1 cellular context compared by ENCODE assay signal in the genomic region with DNA sequence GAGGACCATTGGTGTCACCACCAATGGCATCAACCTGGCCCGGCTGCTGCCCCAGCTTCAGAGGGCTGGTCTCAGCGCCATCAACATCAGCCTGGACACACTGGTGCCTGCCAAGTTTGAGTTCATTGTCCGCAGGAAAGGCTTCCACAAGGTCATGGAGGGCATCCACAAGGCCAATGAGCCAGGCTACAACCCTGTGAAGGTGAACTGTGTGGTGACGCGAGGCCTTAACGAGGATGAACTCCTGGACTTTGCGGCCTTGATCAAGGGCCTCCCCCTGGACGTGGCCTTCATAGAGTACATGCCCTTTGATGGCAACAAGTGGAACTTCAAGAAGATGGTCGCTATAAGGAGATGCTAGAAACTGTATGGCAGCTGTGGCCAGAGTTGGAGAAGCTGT.
TF ChIP-seq lines count a peak whose summit lies in the region.

No MANE protein-coding gene starts in this region.

TF ChIP-seq in HepG2, 621 proteins besides CTCF, POLR2A, EP300 and RAD21 (continued from another document and continues in another):
- TF ChIP-seq SRSF9 (IDR thresholded peaks at IDR 0.05; ENCODE audit: borderline replicate concordance, insufficient read depth, low read depth, low read length, poor library complexity, severe bottlenecking) (no peak), FOXK1 (CRISPR knock-in tag; IDR thresholded peaks at IDR 0.05; ENCODE audit: borderline replicate concordance, low read depth) (no peak), TBP (CRISPR knock-in tag; IDR thresholded peaks at IDR 0.05) (no peak), ZNF792 (CRISPR knock-in tag; IDR thresholded peaks at IDR 0.05) (no peak), MATR3 (CRISPR knock-in tag; IDR thresholded peaks at IDR 0.05) (no peak), ZNF879 (CRISPR knock-in tag; IDR thresholded peaks at IDR 0.05) (no peak), ZNF546 (CRISPR knock-in tag; conservative IDR thresholded peaks at IDR 0.05) (no peak), TP53 (CRISPR knock-in tag; conservative IDR thresholded peaks at IDR 0.05) (no peak), ZNF230 (CRISPR knock-in tag; IDR thresholded peaks at IDR 0.05) (no peak), POLR2AphosphoS2 (IDR thresholded peaks at IDR 0.05; ENCODE audit: low read depth, low read length) (no peak), ZNF136 (CRISPR knock-in tag; IDR thresholded peaks at IDR 0.05; ENCODE audit: low read depth) (no peak), RARA (CRISPR knock-in tag; IDR thresholded peaks at IDR 0.05) (peak; percentile 72), NFE2L1 (CRISPR knock-in tag; IDR thresholded peaks at IDR 0.05; ENCODE audit: borderline replicate concordance) (no peak), MYNN (CRISPR knock-in tag; IDR thresholded peaks at IDR 0.05; ENCODE audit: low read depth) (no peak), ZNF460 (CRISPR knock-in tag; IDR thresholded peaks at IDR 0.05; ENCODE audit: borderline replicate concordance) (no peak), ESRRA (CRISPR knock-in tag; IDR thresholded peaks at IDR 0.05; ENCODE audit: low read depth) (peak; percentile 91), ZNF782 (CRISPR knock-in tag; IDR thresholded peaks at IDR 0.05; ENCODE audit: borderline replicate concordance) (no peak), HNF4A (CRISPR knock-in tag; IDR thresholded peaks at IDR 0.05) (peak; percentile 49; the same call in 1 of the 2 replicates), ZNF446 (CRISPR knock-in tag; IDR thresholded peaks at IDR 0.05) (no peak), ZNF256 (CRISPR knock-in tag; conservative IDR thresholded peaks at IDR 0.05) (no peak), ZNF225 (CRISPR knock-in tag; IDR thresholded peaks at IDR 0.05) (no peak), ZNF354B (CRISPR knock-in tag; IDR thresholded peaks at IDR 0.05) (no peak), ZKSCAN5 (CRISPR knock-in tag; IDR thresholded peaks at IDR 0.05) (no peak), SKI (IDR thresholded peaks at IDR 0.05; ENCODE audit: partially characterized antibody) (no peak), SIN3A (IDR thresholded peaks at IDR 0.05; ENCODE audit: borderline replicate concordance, low read depth, low read length) (no peak), SMARCC2 (IDR thresholded peaks at IDR 0.05) (no peak), MEF2D (CRISPR knock-in tag; IDR thresholded peaks at IDR 0.05) (no peak), SMC3 (IDR thresholded peaks at IDR 0.05; ENCODE audit: low read length) (no peak), NPAS2 (CRISPR knock-in tag; IDR thresholded peaks at IDR 0.05; ENCODE audit: borderline replicate concordance) (no peak), ZNF501 (CRISPR knock-in tag; IDR thresholded peaks at IDR 0.05) (no peak), CHD2 (IDR thresholded peaks at IDR 0.05; ENCODE audit: low read depth, low read length) (no peak), SUZ12 (IDR thresholded peaks at IDR 0.05; ENCODE audit: low read depth, low read length) (no peak), NR2F1 (CRISPR knock-in tag; IDR thresholded peaks at IDR 0.05) (peak in 1 of 2 experiments; percentile 61; a peak in 1 of 4 replicates), JDP2 (CRISPR knock-in tag; IDR thresholded peaks at IDR 0.05; ENCODE audit: borderline replicate concordance) (no peak), REPIN1 (CRISPR knock-in tag; IDR thresholded peaks at IDR 0.05; ENCODE audit: borderline replicate concordance, low read depth) (no peak), ASH2L (IDR thresholded peaks at IDR 0.05; ENCODE audit: insufficient read length, low read depth, low read length) (no peak), RBM22 (optimal IDR thresholded peaks at IDR 0.05; ENCODE audit: low read length) (no peak), RXRA (CRISPR knock-in tag; IDR thresholded peaks at IDR 0.05) (0 out of 2 replicates have a peak, but pooled peaks have one; percentile 51), MYC (CRISPR knock-in tag; IDR thresholded peaks at IDR 0.05; ENCODE audit: borderline replicate concordance) (0 out of 2 replicates have a peak, but pooled peaks have one; percentile 33), SALL2 (CRISPR knock-in tag; IDR thresholded peaks at IDR 0.05) (no peak)
- TF ChIP-seq, protein P1, sequence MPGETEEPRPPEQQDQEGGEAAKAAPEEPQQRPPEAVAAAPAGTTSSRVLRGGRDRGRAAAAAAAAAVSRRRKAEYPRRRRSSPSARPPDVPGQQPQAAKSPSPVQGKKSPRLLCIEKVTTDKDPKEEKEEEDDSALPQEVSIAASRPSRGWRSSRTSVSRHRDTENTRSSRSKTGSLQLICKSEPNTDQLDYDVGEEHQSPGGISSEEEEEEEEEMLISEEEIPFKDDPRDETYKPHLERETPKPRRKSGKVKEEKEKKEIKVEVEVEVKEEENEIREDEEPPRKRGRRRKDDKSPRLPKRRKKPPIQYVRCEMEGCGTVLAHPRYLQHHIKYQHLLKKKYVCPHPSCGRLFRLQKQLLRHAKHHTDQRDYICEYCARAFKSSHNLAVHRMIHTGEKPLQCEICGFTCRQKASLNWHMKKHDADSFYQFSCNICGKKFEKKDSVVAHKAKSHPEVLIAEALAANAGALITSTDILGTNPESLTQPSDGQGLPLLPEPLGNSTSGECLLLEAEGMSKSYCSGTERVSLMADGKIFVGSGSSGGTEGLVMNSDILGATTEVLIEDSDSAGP (CRISPR knock-in tag; IDR thresholded peaks at IDR 0.05; ENCODE audit: borderline replicate concordance): 0 out of 2 replicates have a peak, but pooled peaks have one; percentile 6
- TF ChIP-seq, protein P2, sequence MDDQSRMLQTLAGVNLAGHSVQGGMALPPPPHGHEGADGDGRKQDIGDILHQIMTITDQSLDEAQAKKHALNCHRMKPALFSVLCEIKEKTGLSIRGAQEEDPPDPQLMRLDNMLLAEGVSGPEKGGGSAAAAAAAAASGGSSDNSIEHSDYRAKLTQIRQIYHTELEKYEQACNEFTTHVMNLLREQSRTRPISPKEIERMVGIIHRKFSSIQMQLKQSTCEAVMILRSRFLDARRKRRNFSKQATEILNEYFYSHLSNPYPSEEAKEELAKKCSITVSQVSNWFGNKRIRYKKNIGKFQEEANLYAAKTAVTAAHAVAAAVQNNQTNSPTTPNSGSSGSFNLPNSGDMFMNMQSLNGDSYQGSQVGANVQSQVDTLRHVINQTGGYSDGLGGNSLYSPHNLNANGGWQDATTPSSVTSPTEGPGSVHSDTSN (CRISPR knock-in tag; IDR thresholded peaks at IDR 0.05; ENCODE audit: borderline replicate concordance): no peak
- TF ChIP-seq, protein P3, sequence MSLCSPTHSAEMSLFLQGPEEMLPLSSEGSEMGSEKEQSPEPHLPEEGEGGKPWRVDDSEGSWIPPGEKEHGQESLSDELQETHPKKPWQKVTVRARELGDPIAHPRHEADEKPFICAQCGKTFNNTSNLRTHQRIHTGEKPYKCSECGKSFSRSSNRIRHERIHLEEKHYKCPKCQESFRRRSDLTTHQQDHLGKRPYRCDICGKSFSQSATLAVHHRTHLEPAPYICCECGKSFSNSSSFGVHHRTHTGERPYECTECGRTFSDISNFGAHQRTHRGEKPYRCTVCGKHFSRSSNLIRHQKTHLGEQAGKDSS (CRISPR knock-in tag; IDR thresholded peaks at IDR 0.05; ENCODE audit: borderline replicate concordance, low read depth): no peak
- TF ChIP-seq, protein P4, sequence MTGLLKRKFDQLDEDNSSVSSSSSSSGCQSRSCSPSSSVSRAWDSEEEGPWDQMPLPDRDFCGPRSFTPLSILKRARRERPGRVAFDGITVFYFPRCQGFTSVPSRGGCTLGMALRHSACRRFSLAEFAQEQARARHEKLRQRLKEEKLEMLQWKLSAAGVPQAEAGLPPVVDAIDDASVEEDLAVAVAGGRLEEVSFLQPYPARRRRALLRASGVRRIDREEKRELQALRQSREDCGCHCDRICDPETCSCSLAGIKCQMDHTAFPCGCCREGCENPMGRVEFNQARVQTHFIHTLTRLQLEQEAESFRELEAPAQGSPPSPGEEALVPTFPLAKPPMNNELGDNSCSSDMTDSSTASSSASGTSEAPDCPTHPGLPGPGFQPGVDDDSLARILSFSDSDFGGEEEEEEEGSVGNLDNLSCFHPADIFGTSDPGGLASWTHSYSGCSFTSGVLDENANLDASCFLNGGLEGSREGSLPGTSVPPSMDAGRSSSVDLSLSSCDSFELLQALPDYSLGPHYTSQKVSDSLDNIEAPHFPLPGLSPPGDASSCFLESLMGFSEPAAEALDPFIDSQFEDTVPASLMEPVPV (CRISPR knock-in tag; IDR thresholded peaks at IDR 0.05): no peak
- TF ChIP-seq, protein P5, sequence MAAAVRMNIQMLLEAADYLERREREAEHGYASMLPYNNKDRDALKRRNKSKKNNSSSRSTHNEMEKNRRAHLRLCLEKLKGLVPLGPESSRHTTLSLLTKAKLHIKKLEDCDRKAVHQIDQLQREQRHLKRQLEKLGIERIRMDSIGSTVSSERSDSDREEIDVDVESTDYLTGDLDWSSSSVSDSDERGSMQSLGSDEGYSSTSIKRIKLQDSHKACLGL (CRISPR knock-in tag; IDR thresholded peaks at IDR 0.05): no peak
- TF ChIP-seq, protein P6, sequence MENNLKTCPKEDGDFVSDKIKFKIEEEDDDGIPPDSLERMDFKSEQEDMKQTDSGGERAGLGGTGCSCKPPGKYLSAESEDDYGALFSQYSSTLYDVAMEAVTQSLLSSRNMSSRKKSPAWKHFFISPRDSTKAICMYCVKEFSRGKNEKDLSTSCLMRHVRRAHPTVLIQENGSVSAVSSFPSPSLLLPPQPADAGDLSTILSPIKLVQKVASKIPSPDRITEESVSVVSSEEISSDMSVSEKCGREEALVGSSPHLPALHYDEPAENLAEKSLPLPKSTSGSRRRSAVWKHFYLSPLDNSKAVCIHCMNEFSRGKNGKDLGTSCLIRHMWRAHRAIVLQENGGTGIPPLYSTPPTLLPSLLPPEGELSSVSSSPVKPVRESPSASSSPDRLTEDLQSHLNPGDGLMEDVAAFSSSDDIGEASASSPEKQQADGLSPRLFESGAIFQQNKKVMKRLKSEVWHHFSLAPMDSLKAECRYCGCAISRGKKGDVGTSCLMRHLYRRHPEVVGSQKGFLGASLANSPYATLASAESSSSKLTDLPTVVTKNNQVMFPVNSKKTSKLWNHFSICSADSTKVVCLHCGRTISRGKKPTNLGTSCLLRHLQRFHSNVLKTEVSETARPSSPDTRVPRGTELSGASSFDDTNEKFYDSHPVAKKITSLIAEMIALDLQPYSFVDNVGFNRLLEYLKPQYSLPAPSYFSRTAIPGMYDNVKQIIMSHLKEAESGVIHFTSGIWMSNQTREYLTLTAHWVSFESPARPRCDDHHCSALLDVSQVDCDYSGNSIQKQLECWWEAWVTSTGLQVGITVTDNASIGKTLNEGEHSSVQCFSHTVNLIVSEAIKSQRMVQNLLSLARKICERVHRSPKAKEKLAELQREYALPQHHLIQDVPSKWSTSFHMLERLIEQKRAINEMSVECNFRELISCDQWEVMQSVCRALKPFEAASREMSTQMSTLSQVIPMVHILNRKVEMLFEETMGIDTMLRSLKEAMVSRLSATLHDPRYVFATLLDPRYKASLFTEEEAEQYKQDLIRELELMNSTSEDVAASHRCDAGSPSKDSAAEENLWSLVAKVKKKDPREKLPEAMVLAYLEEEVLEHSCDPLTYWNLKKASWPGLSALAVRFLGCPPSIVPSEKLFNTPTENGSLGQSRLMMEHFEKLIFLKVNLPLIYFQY (CRISPR knock-in tag; IDR thresholded peaks at IDR 0.05; ENCODE audit: borderline replicate concordance): no peak
- TF ChIP-seq, protein P7, sequence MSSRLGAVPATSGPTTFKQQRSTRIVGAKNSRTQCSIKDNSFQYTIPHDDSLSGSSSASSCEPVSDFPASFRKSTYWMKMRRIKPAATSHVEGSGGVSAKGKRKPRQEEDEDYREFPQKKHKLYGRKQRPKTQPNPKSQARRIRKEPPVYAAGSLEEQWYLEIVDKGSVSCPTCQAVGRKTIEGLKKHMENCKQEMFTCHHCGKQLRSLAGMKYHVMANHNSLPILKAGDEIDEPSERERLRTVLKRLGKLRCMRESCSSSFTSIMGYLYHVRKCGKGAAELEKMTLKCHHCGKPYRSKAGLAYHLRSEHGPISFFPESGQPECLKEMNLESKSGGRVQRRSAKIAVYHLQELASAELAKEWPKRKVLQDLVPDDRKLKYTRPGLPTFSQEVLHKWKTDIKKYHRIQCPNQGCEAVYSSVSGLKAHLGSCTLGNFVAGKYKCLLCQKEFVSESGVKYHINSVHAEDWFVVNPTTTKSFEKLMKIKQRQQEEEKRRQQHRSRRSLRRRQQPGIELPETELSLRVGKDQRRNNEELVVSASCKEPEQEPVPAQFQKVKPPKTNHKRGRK (CRISPR knock-in tag; IDR thresholded peaks at IDR 0.05): no peak
- TF ChIP-seq, protein P8, sequence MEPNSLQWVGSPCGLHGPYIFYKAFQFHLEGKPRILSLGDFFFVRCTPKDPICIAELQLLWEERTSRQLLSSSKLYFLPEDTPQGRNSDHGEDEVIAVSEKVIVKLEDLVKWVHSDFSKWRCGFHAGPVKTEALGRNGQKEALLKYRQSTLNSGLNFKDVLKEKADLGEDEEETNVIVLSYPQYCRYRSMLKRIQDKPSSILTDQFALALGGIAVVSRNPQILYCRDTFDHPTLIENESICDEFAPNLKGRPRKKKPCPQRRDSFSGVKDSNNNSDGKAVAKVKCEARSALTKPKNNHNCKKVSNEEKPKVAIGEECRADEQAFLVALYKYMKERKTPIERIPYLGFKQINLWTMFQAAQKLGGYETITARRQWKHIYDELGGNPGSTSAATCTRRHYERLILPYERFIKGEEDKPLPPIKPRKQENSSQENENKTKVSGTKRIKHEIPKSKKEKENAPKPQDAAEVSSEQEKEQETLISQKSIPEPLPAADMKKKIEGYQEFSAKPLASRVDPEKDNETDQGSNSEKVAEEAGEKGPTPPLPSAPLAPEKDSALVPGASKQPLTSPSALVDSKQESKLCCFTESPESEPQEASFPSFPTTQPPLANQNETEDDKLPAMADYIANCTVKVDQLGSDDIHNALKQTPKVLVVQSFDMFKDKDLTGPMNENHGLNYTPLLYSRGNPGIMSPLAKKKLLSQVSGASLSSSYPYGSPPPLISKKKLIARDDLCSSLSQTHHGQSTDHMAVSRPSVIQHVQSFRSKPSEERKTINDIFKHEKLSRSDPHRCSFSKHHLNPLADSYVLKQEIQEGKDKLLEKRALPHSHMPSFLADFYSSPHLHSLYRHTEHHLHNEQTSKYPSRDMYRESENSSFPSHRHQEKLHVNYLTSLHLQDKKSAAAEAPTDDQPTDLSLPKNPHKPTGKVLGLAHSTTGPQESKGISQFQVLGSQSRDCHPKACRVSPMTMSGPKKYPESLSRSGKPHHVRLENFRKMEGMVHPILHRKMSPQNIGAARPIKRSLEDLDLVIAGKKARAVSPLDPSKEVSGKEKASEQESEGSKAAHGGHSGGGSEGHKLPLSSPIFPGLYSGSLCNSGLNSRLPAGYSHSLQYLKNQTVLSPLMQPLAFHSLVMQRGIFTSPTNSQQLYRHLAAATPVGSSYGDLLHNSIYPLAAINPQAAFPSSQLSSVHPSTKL (CRISPR knock-in tag; IDR thresholded peaks at IDR 0.05): 0 out of 2 replicates have a peak, but pooled peaks have one; percentile 9
- TF ChIP-seq, protein P9, sequence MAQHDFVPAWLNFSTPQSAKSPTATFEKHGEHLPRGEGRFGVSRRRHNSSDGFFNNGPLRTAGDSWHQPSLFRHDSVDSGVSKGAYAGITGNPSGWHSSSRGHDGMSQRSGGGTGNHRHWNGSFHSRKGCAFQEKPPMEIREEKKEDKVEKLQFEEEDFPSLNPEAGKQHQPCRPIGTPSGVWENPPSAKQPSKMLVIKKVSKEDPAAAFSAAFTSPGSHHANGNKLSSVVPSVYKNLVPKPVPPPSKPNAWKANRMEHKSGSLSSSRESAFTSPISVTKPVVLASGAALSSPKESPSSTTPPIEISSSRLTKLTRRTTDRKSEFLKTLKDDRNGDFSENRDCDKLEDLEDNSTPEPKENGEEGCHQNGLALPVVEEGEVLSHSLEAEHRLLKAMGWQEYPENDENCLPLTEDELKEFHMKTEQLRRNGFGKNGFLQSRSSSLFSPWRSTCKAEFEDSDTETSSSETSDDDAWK (CRISPR knock-in tag; IDR thresholded peaks at IDR 0.05): no peak
- TF ChIP-seq, protein P10, sequence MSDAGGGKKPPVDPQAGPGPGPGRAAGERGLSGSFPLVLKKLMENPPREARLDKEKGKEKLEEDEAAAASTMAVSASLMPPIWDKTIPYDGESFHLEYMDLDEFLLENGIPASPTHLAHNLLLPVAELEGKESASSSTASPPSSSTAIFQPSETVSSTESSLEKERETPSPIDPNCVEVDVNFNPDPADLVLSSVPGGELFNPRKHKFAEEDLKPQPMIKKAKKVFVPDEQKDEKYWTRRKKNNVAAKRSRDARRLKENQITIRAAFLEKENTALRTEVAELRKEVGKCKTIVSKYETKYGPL (CRISPR knock-in tag; IDR thresholded peaks at IDR 0.05): no peak
